ENCODE assay signal across 8 cellular contexts in genomic region chr11:95242202-95242989, GRCh38. TPM values are rescaled to one million over a fixed set of nuclear protein-coding genes. Genes with fewer than 3 reads are reported as not detected.
DNase-seq lines count a peak whose midpoint lies in the region; ATAC-seq, FAIRE-seq and TF ChIP-seq lines count a peak whose summit lies in the region.
"Had no signal": no experiment of that assay in that cellular context is flagged by ENCODE, and none has a peak within 500 bp of the region (broad histone marks: within the 10 kb centered on the region; RNA-seq: fewer than 3 reads in every experiment).

No MANE protein-coding gene starts in this region.

- H3K4me3 ChIP-seq in GM12878: peak overlapping the region; percentile 11; the same call in 1 of the 2 replicates
- no peak overlapping the region for H3K4me3 ChIP-seq in thyroid gland (replicated peaks in 1 of 3)

- no TSS peak for BruUV-seq in GM12878 (replicated peaks; lab: Mats Ljungman, UMichigan)

- peak; percentile 24 to 33; a peak in 2 of 4 replicates for TF ChIP-seq EP300 in GM12878 (IDR thresholded peaks at IDR 0.05; ENCODE audit: borderline replicate concordance in 1 of 2, control insufficient read depth in 1 of 2, low read depth in 2 of 2, low read length in 2 of 2)

- H3K36me3 Mint-ChIP-seq in stimulated activated naive B cell treated with anti-CD40 and anti-IgM and Interleukin-4, amounts not matched to agents 10 μg/mL and 1 μg/mL and 100 μg/mL, for 72 hours: no peaks in the 10 kb centered on the region

- no peaks in the 10 kb centered on the region for H3K27me3 Mint-ChIP-seq in stimulated activated naive B cell treated with anti-CD40 and anti-IgM and Interleukin-4, amounts not matched to agents 10 μg/mL and 1 μg/mL and 100 μg/mL, for 72 hours

- H3K4me1 Mint-ChIP-seq in stimulated activated naive B cell treated with anti-CD40 and anti-IgM and Interleukin-4, amounts not matched to agents 10 μg/mL and 1 μg/mL and 100 μg/mL, for 72 hours: peaks cover 31 to 32% of the 10 kb centered on the region in 2 donors

- H3K27me3 ChIP-seq in GM12878 (replicated peaks in 1 of 2; ENCODE audit: control insufficient read depth in 2 of 2, insufficient read depth in 2 of 2, low read length in 1 of 2): no peaks in the 10 kb centered on the region
- H3K27me3 ChIP-seq in thyroid gland: no peaks in the 10 kb centered on the region

- H3K9me3 ChIP-seq in GM12878 (replicated peaks; ENCODE audit: control insufficient read depth, insufficient read depth, low read length) (no peaks in the 10 kb centered on the region), thyroid gland (no peaks in the 10 kb centered on the region)

- RAD21 ChIA-PET in GM12878 (lab: Charles Lee; ENCODE audit: unreplicated experiment): interaction anchor here (0.8 to 9.8 kb wide), 17 partner anchors 10 to 473 kb away, joined by 3 to 115 read pairs (median 4); partner anchors contain the start of gene SESN3

- TF ChIP-seq POLR2A in GM12878 (IDR thresholded peaks at IDR 0.05; ENCODE audit: low read depth, low read length) (no peak), thyroid gland (IDR thresholded peaks at IDR 0.05) (no peak)

- WGBS in GM12878 (ENCODE audit: insufficient coverage, insufficient replicate concordance, low lambda C conversion rate, missing lambda C conversion rate): 15% methylated on average over 7 of the region's 7 CpGs
- WGBS in thyroid gland, 2 donors: 65 to 73% methylated on average over 7 of the region's 7 CpGs

- FAIRE-seq in GM12878 (lab: Jason Lieb, UNC): peak; percentile 23

- H3K9ac ChIP-seq in GM12878 (ENCODE audit: control insufficient read depth, insufficient read depth, low read length): no peak overlapping the region

- POLR2A ChIA-PET in GM12878 (lab: Charles Lee): interaction anchor here (1.0 to 4.4 kb wide), 6 partner anchors 10 to 54 kb away, joined by 4 to 60 read pairs (median 18); partner anchors contain the start of gene SESN3

- H3K27ac ChIP-seq in GM12878 (ENCODE audit: control insufficient read depth, insufficient read depth) (peak overlapping the region; percentile 3; the same call in 1 of the 2 replicates), thyroid gland (no peak overlapping the region)
- H3K27ac ChIP-seq: RWPE1 had no signal

- CTCF ChIA-PET in GM12878 (lab: Yijun Ruan, JAX): interaction anchor here (0.8 to 2.0 kb wide), 11 partner anchors 11 to 467 kb away, joined by 3 to 21 read pairs (median 5); partner anchors contain the start of gene SESN3

- H4K20me1 ChIP-seq in GM12878 (ENCODE audit: control insufficient read depth, insufficient read depth): no peaks in the 10 kb centered on the region

- intact Hi-C loops in GM12878 (cut with micrococcal nuclease; ENCODE audit: unreplicated experiment): no loop called here
- intact Hi-C loops in thyroid gland (cut with DNase I): no loop called here

- peak overlapping the region; percentile 37; the same call in 1 of the 2 replicates for H2AFZ ChIP-seq in GM12878 (ENCODE audit: control insufficient read depth, low read depth, low read length)

- no peak for DNase-seq in GM12878 (ENCODE audit: low read depth, low spot score)
- no peak for DNase-seq in stimulated activated naive B cell treated with anti-CD40 and anti-IgM and Interleukin-4, amounts not matched to agents 10 μg/mL and 1 μg/mL and 100 μg/mL, for 72 hours
- DNase-seq in thyroid gland: no peak
- no peak for DNase-seq in activated CD4-positive, CD25-positive, alpha-beta regulatory T cell (lab: John Stamatoyannopoulos, UW)

- SMC1A ChIA-PET in GM12878 (lab: Charles Lee; ENCODE audit: uncharacterized antibody, unreplicated experiment): interaction anchor here (0.6 to 6.9 kb wide), 14 partner anchors 10 to 522 kb away, joined by 3 to 91 read pairs (median 5); partner anchors contain the start of gene SESN3

- TF ChIP-seq CTCF in GM12878 (IDR thresholded peaks at IDR 0.05 in 2 of 3, conservative IDR thresholded peaks at IDR 0.05 in 1 of 3; ENCODE audit: control insufficient read depth in 2 of 3, extremely low read depth in 1 of 3, insufficient read depth in 1 of 3, low read depth in 3 of 3, low read length in 3 of 3) (no peak), thyroid gland (IDR thresholded peaks at IDR 0.05) (no peak)

- H3K4me2 ChIP-seq in GM12878 (ENCODE audit: control insufficient read depth, insufficient read depth): peak overlapping the region; percentile 54

- peak overlapping the region; percentile 78 for H3K27ac Mint-ChIP-seq in stimulated activated naive B cell treated with anti-CD40 and anti-IgM and Interleukin-4, amounts not matched to agents 10 μg/mL and 1 μg/mL and 100 μg/mL, for 72 hours

- H3K36me3 ChIP-seq in GM12878 (ENCODE audit: control insufficient read depth in 2 of 2, insufficient read depth in 2 of 2, low read length in 1 of 2) (no peaks in the 10 kb centered on the region), thyroid gland (no peaks in the 10 kb centered on the region)

- in situ Hi-C loops in GM12878 (cut with MboI): no loop called here

- H3K4me3 Mint-ChIP-seq in stimulated activated naive B cell treated with anti-CD40 and anti-IgM and Interleukin-4, amounts not matched to agents 10 μg/mL and 1 μg/mL and 100 μg/mL, for 72 hours: peak overlapping the region; percentile 46 to 62

- no peak for TF ChIP-seq RAD21 in GM12878 (IDR thresholded peaks at IDR 0.05; ENCODE audit: insufficient read depth, low read depth, low read length)

- peak; percentile 32 for ATAC-seq in GM19455 (IDR thresholded peaks at IDR 0.05; ENCODE audit: unreplicated experiment)
- peak; percentile 51 for ATAC-seq in HG02973 (IDR thresholded peaks at IDR 0.05; ENCODE audit: unreplicated experiment)
- ATAC-seq in GM12878: peak; percentile 83
- peak; percentile 79 to 88 for ATAC-seq in stimulated activated naive B cell treated with anti-CD40 and anti-IgM and Interleukin-4, amounts not matched to agents 10 μg/mL and 1 μg/mL and 100 μg/mL, for 72 hours (replicated peaks)
- ATAC-seq in GM18520 (IDR thresholded peaks at IDR 0.05; ENCODE audit: unreplicated experiment): no peak

- peaks cover 9% of the 10 kb centered on the region; the same call in 1 of the 2 replicates for H3K4me1 ChIP-seq in GM12878 (ENCODE audit: control insufficient read depth, insufficient read depth, low read length)
- peaks cover 0 to 3% of the 10 kb centered on the region in 2 donors for H3K4me1 ChIP-seq in thyroid gland

- H3K79me2 ChIP-seq in GM12878 (ENCODE audit: control insufficient read depth, insufficient read depth, low read length): no peaks in the 10 kb centered on the region

- no peaks in the 10 kb centered on the region for H3K9me3 Mint-ChIP-seq in stimulated activated naive B cell treated with anti-CD40 and anti-IgM and Interleukin-4, amounts not matched to agents 10 μg/mL and 1 μg/mL and 100 μg/mL, for 72 hours

TF ChIP-seq in GM12878, 131 proteins besides CTCF, POLR2A, EP300 and RAD21 (continues in another document):
- TF ChIP-seq NFIC (IDR thresholded peaks at IDR 0.05; ENCODE audit: low read depth, low read length) (peak; percentile 72; the same call in 1 of the 2 replicates), IKZF2 (IDR thresholded peaks at IDR 0.05) (peak in 1 of 2 experiments; percentile 63; a peak in 1 of 4 replicates), RUNX3 (IDR thresholded peaks at IDR 0.05; ENCODE audit: low read length) (peak; percentile 38; the same call in 1 of the 2 replicates), RELB (IDR thresholded peaks at IDR 0.05; ENCODE audit: low read depth) (peak; percentile 50; the same call in 1 of the 2 replicates), HSF1 (IDR thresholded peaks at IDR 0.05; ENCODE audit: low read depth, low read length) (peak; percentile 45; the same call in 1 of the 2 replicates), ZNF622 (IDR thresholded peaks at IDR 0.05) (no peak), IKZF1 (conservative IDR thresholded peaks at IDR 0.05) (peak; percentile 56)

RNA-seq across cellular contexts. Expression of gene SESN3, which starts 11.4 kb away (rescaled TPM):
- total RNA-seq in GM12878 (2013; cell fraction: nucleolus; rRNA removed): 21.9 and 24.4 TPM in 2 replicates
- total RNA-seq in GM12878 (2014; rRNA removed) (4.6 and 6.2 TPM in 2 replicates), GM12878 (2014; rRNA removed; fragmentation: Illumina TruSeq; extraction: Trizol) (4.3 and 5.3 TPM in 2 replicates), GM12878 (2021) (6.4 and 6.7 TPM in 2 replicates), thyroid gland (10 to 100 TPM; 54.3 to 82.2 (median 71.8) TPM)
- polyA plus RNA-seq in GM12878 (2011; ENCODE audit: low read depth): 0.16 TPM
- polyA plus RNA-seq in GM12878 (2011; rRNA removed) (4.3 and 7.0 TPM in 2 replicates), GM12878 (2014; fragmentation: Illumina TruSeq; extraction: Trizol) (3.8 and 4.5 TPM in 2 replicates), GM12878 (2014; fragmentation: Nextera tagmentation; extraction: Ambion mirVana) (1 to 10 TPM in 1 of 2 experiments, under 1 TPM in 1; 0.68 to 1.5 TPM), GM12878 (2014; rRNA removed) (1.8 and 2.2 TPM in 2 replicates), GM12878 (2016; fragmentation: Nextera tagmentation; extraction: Ambion mirVana) (under 1 TPM; 0.64 to 0.71 TPM)
- 1.4 and 1.5 TPM in 2 replicates for polyA plus RNA-seq in GM12878 (2011; cell fraction: cytosol; rRNA removed)
- 4.3 and 5.0 TPM in 2 replicates for polyA plus RNA-seq in GM12878 (2011; cell fraction: nucleus; rRNA removed)
- 0.19 and 0.34 TPM in 2 replicates for polyA plus RNA-seq in GM12878 (2012)
- polyA minus RNA-seq in GM12878 (2011; rRNA and poly(A)+ RNA removed): 6.3 and 10.2 TPM in 2 replicates
- polyA minus RNA-seq in GM12878 (2011; cell fraction: cytosol; rRNA and poly(A)+ RNA removed): 1.9 and 4.1 TPM in 2 replicates
- polyA minus RNA-seq in GM12878 (2011; cell fraction: nucleus; rRNA and poly(A)+ RNA removed): 4.7 and 7.5 TPM in 2 replicates
